Comparison of ENCODE assay signal across 9 cellular contexts in the genomic region with DNA sequence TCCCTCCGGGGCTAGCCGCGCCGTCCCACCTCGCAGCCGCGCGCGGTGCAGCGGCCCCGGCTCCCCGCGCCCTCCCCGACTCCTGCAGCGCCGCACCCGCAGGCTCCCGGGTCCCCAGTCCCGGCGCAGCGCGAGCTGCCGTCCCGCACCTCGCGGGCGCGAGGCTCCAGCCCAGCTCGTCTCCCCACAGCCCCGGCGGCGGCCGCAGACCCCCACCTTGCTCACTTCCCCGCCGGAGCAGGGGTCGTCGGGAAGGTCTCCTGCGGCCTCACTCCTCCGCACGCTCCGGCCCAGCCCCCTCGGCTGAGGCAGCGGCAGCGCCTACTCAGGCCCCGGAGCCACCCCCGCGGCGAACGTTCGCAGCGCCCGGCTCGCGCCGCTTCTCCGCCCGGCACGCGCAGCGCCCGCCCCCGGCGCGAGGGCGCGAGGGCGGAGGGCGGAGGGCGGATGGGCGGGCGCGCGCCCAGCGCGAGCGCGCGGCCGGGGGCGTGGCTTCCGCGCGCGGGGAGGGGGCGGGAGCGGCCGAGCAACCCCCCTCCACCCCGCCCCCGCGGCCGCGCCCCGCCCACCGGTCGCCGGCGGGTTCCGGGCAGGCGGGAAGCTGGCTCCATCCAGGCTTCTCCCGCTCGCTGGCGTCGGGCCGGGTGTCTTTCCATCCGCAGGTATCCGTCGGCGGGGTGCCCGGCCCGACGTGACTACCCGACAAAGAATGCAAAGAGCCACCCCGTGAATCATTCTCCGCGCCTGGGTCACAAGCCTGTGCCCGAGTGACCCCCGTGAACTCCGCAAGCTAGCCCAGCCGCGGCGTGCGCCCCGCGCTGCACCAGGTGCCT. TPM values are rescaled to one million over a fixed set of nuclear protein-coding genes. Genes with fewer than 3 reads are reported as not detected.
A peak's percentile ranks its signal among the peaks of the same experiment; 100 is the strongest.
DNase-seq lines count a peak whose midpoint lies in the region; ATAC-seq, FAIRE-seq and TF ChIP-seq lines count a peak whose summit lies in the region.
"Had no signal": no experiment of that assay in that cellular context is flagged by ENCODE, and none has a peak within 500 bp of the region (broad histone marks: within the 10 kb centered on the region; RNA-seq: fewer than 3 reads in every experiment).

Gene DTNB (minus strand): TSS at position 408 of the 833 bp plus-strand sequence. CDS start 20,917 bp downstream, outside the sequence.

- no peak for FAIRE-seq in bronchial epithelial cell (lab: Jason Lieb, UNC)
- FAIRE-seq: G401.6 had no signal

- H3K36me3 ChIP-seq in WERI-Rb-1 = peaks cover 2% of the 10 kb centered on the region; the same call in 1 of the 2 replicates
- H3K36me3 ChIP-seq in bronchial epithelial cell (ENCODE audit: control insufficient read depth, insufficient read depth, low read length) = no peaks in the 10 kb centered on the region

- TF ChIP-seq CTCF in WERI-Rb-1 (IDR thresholded peaks at IDR 0.05; ENCODE audit: low read depth, low read length) (no peak), bronchial epithelial cell (IDR thresholded peaks at IDR 0.05; ENCODE audit: insufficient read depth, low read length, severe bottlenecking) (no peak)

- H3K27me3 ChIP-seq in WERI-Rb-1 (ENCODE audit: insufficient read depth, low read depth, severe bottlenecking) = no peaks in the 10 kb centered on the region
- no peaks in the 10 kb centered on the region for H3K27me3 ChIP-seq in bronchial epithelial cell (ENCODE audit: control insufficient read depth, insufficient read depth, low read length)

- peak; percentile 81 for ATAC-seq in HG02798 (IDR thresholded peaks at IDR 0.05; ENCODE audit: poor library complexity, unreplicated experiment)

- H3K9me3 ChIP-seq in WERI-Rb-1 (ENCODE audit: severe bottlenecking) = peaks cover 3% of the 10 kb centered on the region

- H3K4me3 ChIP-seq in WERI-Rb-1 (ENCODE audit: low read depth, low read length) = peak within 1 kb of the TSS; percentile 70
- H3K4me3 ChIP-seq in bronchial epithelial cell (ENCODE audit: low read depth, low read length) = peak within 1 kb of the TSS; percentile 69

- peak within 1 kb of the TSS; percentile 85 for H3K27ac ChIP-seq in WERI-Rb-1

- DNase-seq in NCI-H2029 (lab: John Stamatoyannopoulos, UW) (peak; percentile 74), NCI-H2029 treated with DMSO at 0.1 percent for 48 hours (lab: John Stamatoyannopoulos, UW) (no peak), NCI-H1930 (lab: John Stamatoyannopoulos, UW) (peak; percentile 69 to 84), WERI-Rb-1 (peak; percentile 81), bronchial epithelial cell (ENCODE audit: low read depth) (peak; percentile 65), islet precursor cell (peak; percentile 84)
- DNase-seq in stimulated activated CD4-positive, alpha-beta T cell treated with anti-CD3 and anti-CD28 coated beads, Interleukin-12 subunit alpha, Interleukin-12 subunit beta, amount 100 ng/mL, for 4 hours = peak; percentile 78

RNA-seq across cellular contexts. Expression of gene DTNB, which starts in this region (rescaled TPM):
- total RNA-seq in bronchial epithelial cell = 8.4 and 11.6 TPM in 2 replicates
